Comparison of ENCODE assay signal across 10 cellular contexts in genomic region chr1:89274431-89274857, GRCh38. TPM values are rescaled to one million over a fixed set of nuclear protein-coding genes. Genes with fewer than 3 reads are reported as not detected.
A peak's percentile ranks its signal among the peaks of the same experiment; 100 is the strongest.
DNase-seq lines count a peak whose midpoint lies in the region; ATAC-seq and TF ChIP-seq lines count a peak whose summit lies in the region.
"Had no signal": no experiment of that assay in that cellular context is flagged by ENCODE, and none has a peak within 500 bp of the region (broad histone marks: within the 10 kb centered on the region; RNA-seq: fewer than 3 reads in every experiment).

No MANE protein-coding gene starts in this region.

- H3K9me3 ChIP-seq in DND-41 (ENCODE audit: insufficient read depth, low read length, severe bottlenecking), result peaks cover 2% of the 10 kb centered on the region

- TF ChIP-seq CTCF in DND-41 (IDR thresholded peaks at IDR 0.05; ENCODE audit: borderline replicate concordance, extremely low read depth, low read length, poor library complexity, severe bottlenecking), result no peak

- H3K27me3 ChIP-seq in DND-41 (ENCODE audit: insufficient read depth, low read length, poor library complexity), result no peaks in the 10 kb centered on the region

- no peak overlapping the region for H3K4me3 ChIP-seq in DND-41 (ENCODE audit: low read depth in 1 of 2, low read length in 2 of 2)

- H3K4me2 ChIP-seq in DND-41 (ENCODE audit: insufficient read depth, low read length), result peak overlapping the region; percentile 30
- H3K4me2 ChIP-seq: KMS-11 had no signal

- no peaks in the 10 kb centered on the region for H3K9me3 Mint-ChIP-seq in central memory CD8-positive, alpha-beta T cell
- peaks cover 3% of the 10 kb centered on the region for H3K9me3 Mint-ChIP-seq in natural killer cell treated with Interleukin-12 subunit alpha and Interleukin-12 subunit beta and Interleukin-15 and Interleukin-18, amount 100 ng/mL, for 72 hours

- no peaks in the 10 kb centered on the region for H3K27me3 Mint-ChIP-seq in central memory CD8-positive, alpha-beta T cell
- H3K27me3 Mint-ChIP-seq in natural killer cell treated with Interleukin-12 subunit alpha and Interleukin-12 subunit beta and Interleukin-15 and Interleukin-18, amount 100 ng/mL, for 72 hours, result no peaks in the 10 kb centered on the region

- H3K27ac ChIP-seq in DND-41 (ENCODE audit: low read length), result peak overlapping the region; percentile 68
- H3K27ac ChIP-seq: KMS-11 had no signal

- H2AFZ ChIP-seq in DND-41 (ENCODE audit: low read depth, low read length), result peak overlapping the region; percentile 35

- H3K79me2 ChIP-seq in DND-41 (ENCODE audit: insufficient read depth, low read length), result peaks cover 40% of the 10 kb centered on the region

- H3K4me1 Mint-ChIP-seq in central memory CD8-positive, alpha-beta T cell, result peaks cover 54% of the 10 kb centered on the region
- peaks cover 58 to 69% of the 10 kb centered on the region in 2 donors for H3K4me1 Mint-ChIP-seq in natural killer cell treated with Interleukin-12 subunit alpha and Interleukin-12 subunit beta and Interleukin-15 and Interleukin-18, amount 100 ng/mL, for 72 hours (ENCODE audit: low read depth in 2 of 2)

- ATAC-seq in DND-41 (ENCODE audit: insufficient read depth, low read depth) (no peak), HG03565 (IDR thresholded peaks at IDR 0.05; ENCODE audit: unreplicated experiment) (no peak), HG02678 (IDR thresholded peaks at IDR 0.05; ENCODE audit: unreplicated experiment) (no peak), HG02642 (IDR thresholded peaks at IDR 0.05; ENCODE audit: poor library complexity, unreplicated experiment) (no peak)
- ATAC-seq in central memory CD8-positive, alpha-beta T cell (replicated peaks; ENCODE audit: extremely low read depth, poor library complexity, severe bottlenecking), result peak; percentile 24
- peak; percentile 64 to 81 for ATAC-seq in natural killer cell treated with Interleukin-12 subunit alpha and Interleukin-12 subunit beta and Interleukin-15 and Interleukin-18, amount 100 ng/mL, for 72 hours

- peaks cover 17% of the 10 kb centered on the region for H3K36me3 ChIP-seq in DND-41 (ENCODE audit: insufficient read depth, low read length)

- no peak for DNase-seq in DND-41
- peak; percentile 66 for DNase-seq in MV-4-11 (lab: John Stamatoyannopoulos, UW)
- DNase-seq in central memory CD8-positive, alpha-beta T cell (ENCODE audit: low spot score in 2 of 2), result no peak
- peak; percentile 63 for DNase-seq in natural killer cell treated with Interleukin-12 subunit alpha and Interleukin-12 subunit beta and Interleukin-15 and Interleukin-18, amount 100 ng/mL, for 72 hours (ENCODE audit: low spot score)
- DNase-seq in DMS 273 (lab: John Stamatoyannopoulos, UW; ENCODE audit: unreplicated experiment), result no peak
- DNase-seq: nucleus accumbens had no signal

- peaks cover 65% of the 10 kb centered on the region for H3K4me1 ChIP-seq in DND-41 (ENCODE audit: insufficient read depth, low read length)

- peaks cover 8% of the 10 kb centered on the region for H3K36me3 Mint-ChIP-seq in central memory CD8-positive, alpha-beta T cell (ENCODE audit: insufficient read depth)
- H3K36me3 Mint-ChIP-seq in natural killer cell treated with Interleukin-12 subunit alpha and Interleukin-12 subunit beta and Interleukin-15 and Interleukin-18, amount 100 ng/mL, for 72 hours, result peaks cover 40% of the 10 kb centered on the region

- H3K4me3 Mint-ChIP-seq in central memory CD8-positive, alpha-beta T cell, result peak overlapping the region; percentile 62
- H3K4me3 Mint-ChIP-seq in natural killer cell treated with Interleukin-12 subunit alpha and Interleukin-12 subunit beta and Interleukin-15 and Interleukin-18, amount 100 ng/mL, for 72 hours, result peak overlapping the region; percentile 80

- peak overlapping the region; percentile 94 for H3K27ac Mint-ChIP-seq in central memory CD8-positive, alpha-beta T cell (ENCODE audit: low read depth)
- H3K27ac Mint-ChIP-seq in natural killer cell treated with Interleukin-12 subunit alpha and Interleukin-12 subunit beta and Interleukin-15 and Interleukin-18, amount 100 ng/mL, for 72 hours, result peak overlapping the region; percentile 99 to 100

- peak overlapping the region; percentile 66 for H3K9ac ChIP-seq in DND-41 (ENCODE audit: low read depth, low read length)
- H3K9ac ChIP-seq: KMS-11 had no signal

- H4K20me1 ChIP-seq in DND-41 (ENCODE audit: insufficient read depth, low read length), result no peaks in the 10 kb centered on the region; the same call in 1 of the 2 replicates

RNA-seq across cellular contexts. Expression of gene GBP5, which starts 1.8 kb away (rescaled TPM):
- total RNA-seq in natural killer cell treated with Interleukin-12 subunit alpha and Interleukin-12 subunit beta and Interleukin-15 and Interleukin-18, amount 100 ng/mL, for 72 hours, result 100 to 1,000 TPM; 305 to 573 TPM

Comparison
In these comparisons a context has a peak if more than half of its experiments do, and no peak if none do; other contexts are left out.
1. ATAC-seq: peak in central memory CD8-positive, alpha-beta T cell (single experiment) and natural killer cell treated with Interleukin-12 subunit alpha and Interleukin-12 subunit beta and Interleukin-15 and Interleukin-18, amount 100 ng/mL, for 72 hours (2 of 2); none in DND-41 (single experiment), HG03565 (single experiment), HG02678 (single experiment) and HG02642 (single experiment).
2. DNase-seq: peak in MV-4-11 (single experiment) and natural killer cell treated with Interleukin-12 subunit alpha and Interleukin-12 subunit beta and Interleukin-15 and Interleukin-18, amount 100 ng/mL, for 72 hours (single experiment); none in DND-41 (single experiment), central memory CD8-positive, alpha-beta T cell (0 of 2) and DMS 273 (single experiment).